8 cellular contexts compared by ENCODE assay signal in genomic region chr10:15088428-15089261, GRCh38. TPM values are rescaled to one million over a fixed set of nuclear protein-coding genes. Genes with fewer than 3 reads are reported as not detected.
DNase-seq lines count a peak whose midpoint lies in the region; ATAC-seq and TF ChIP-seq lines count a peak whose summit lies in the region.

Gene ACBD7, minus strand, starts transcription at chr10:15088776. Its CDS starts 48 bp downstream, at chr10:15088728.

- H3K56ac ChIP-seq in IMR-90 (ENCODE audit: extremely low read depth, insufficient read depth, low read length), result no peak within 1 kb of the TSS

- H3K27ac ChIP-seq in IMR-90 (ENCODE audit: insufficient read depth, low read length), result no peak within 1 kb of the TSS
- no peak within 1 kb of the TSS for H3K27ac ChIP-seq in Panc1 (ENCODE audit: low read length)

- no peak within 1 kb of the TSS for H3K18ac ChIP-seq in IMR-90 (ENCODE audit: low read depth, low read length)

- H3K4me3 ChIP-seq in IMR-90 (ENCODE audit: insufficient read depth, low read depth, low read length), result peak within 1 kb of the TSS; percentile 50
- peak within 1 kb of the TSS; percentile 55 to 59 for H3K4me3 ChIP-seq in Panc1 (ENCODE audit: low read depth in 2 of 2, low read length in 2 of 2)
- peak within 1 kb of the TSS; percentile 54 for H3K4me3 ChIP-seq in fibroblast of mammary gland (ENCODE audit: control insufficient read depth, low read depth, low read length)

- H3K79me1 ChIP-seq in IMR-90 (ENCODE audit: low read depth in 1 of 2, low read length in 2 of 2), result no peaks in the 10 kb centered on the region

- dilution Hi-C loops in IMR-90 (cut with HindIII; ENCODE audit: low sequenced_read_pairs, unreplicated experiment), result no loop called here

- H3K4me1 ChIP-seq in IMR-90 (ENCODE audit: control insufficient read depth, insufficient read depth, low read length), result peaks cover 5% of the 10 kb centered on the region; the same call in 1 of the 2 replicates
- H3K4me1 ChIP-seq in Panc1 (ENCODE audit: control insufficient read depth, insufficient read depth, low read length), result peaks cover 4% of the 10 kb centered on the region; the same call in 1 of the 2 replicates

- TF ChIP-seq POLR2A in IMR-90 (IDR thresholded peaks at IDR 0.05; ENCODE audit: low read depth, low read length), result no peak

- 1% methylated on average over 34 of the region's 63 CpGs; no CpG with 5 or more reads in 1 of the 2 experiments for WGBS in IMR-90 (ENCODE audit: extremely low coverage in 2 of 2, insufficient read length in 1 of 2), 2 experiments

- H3K27me3 ChIP-seq in IMR-90 (ENCODE audit: control insufficient read depth, insufficient read depth, low read length) (no peaks in the 10 kb centered on the region), Panc1 (ENCODE audit: control insufficient read depth, insufficient read depth, low read length) (no peaks in the 10 kb centered on the region)

- no peak for TF ChIP-seq RAD21 in IMR-90 (IDR thresholded peaks at IDR 0.05; ENCODE audit: low read length)

- H3K9ac ChIP-seq in IMR-90 (ENCODE audit: low read depth, low read length), result no peak within 1 kb of the TSS

- CTCF ChIA-PET in IMR-90 (lab: Yijun Ruan, JAX) (no interaction called here), Panc1 (lab: Charles Lee) (no interaction called here)

- H2BK120ac ChIP-seq in IMR-90 (ENCODE audit: low read depth, low read length), result no peak within 1 kb of the TSS

- no peaks in the 10 kb centered on the region for H3K9me3 Mint-ChIP-seq in activated T-cell treated with anti-CD3 and anti-CD28 coated beads, Interleukin-2, amount 50 U/mL, for 72 hours
- H3K9me3 Mint-ChIP-seq in natural killer cell, result no peaks in the 10 kb centered on the region
- H3K9me3 Mint-ChIP-seq in stimulated activated naive B cell treated with anti-CD40 and anti-IgM and Interleukin-4, amounts not matched to agents 10 μg/mL and 1 μg/mL and 100 μg/mL, for 72 hours, result peaks cover 0 to 5% of the 10 kb centered on the region in 2 donors

- intact Hi-C loops in IMR-90 (cut with micrococcal nuclease), result no loop called here
- intact Hi-C loops in Panc1 (cut with micrococcal nuclease; ENCODE audit: unreplicated experiment), result no loop called here
- intact Hi-C loops in natural killer cell (cut with micrococcal nuclease), result loop anchor here (1.0 kb wide), 1 partner anchor 9 kb away; the partner anchor contains the start of gene RPP38

- POLR2A ChIA-PET in IMR-90 (lab: Charles Lee; ENCODE audit: unreplicated experiment), result no interaction called here
- POLR2A ChIA-PET in Panc1 (lab: Charles Lee), result no interaction called here

- H4K5ac ChIP-seq in IMR-90 (ENCODE audit: low read depth, low read length), result no peak within 1 kb of the TSS

- H3K36me3 Mint-ChIP-seq in activated T-cell treated with anti-CD3 and anti-CD28 coated beads, Interleukin-2, amount 50 U/mL, for 72 hours (ENCODE audit: insufficient read depth in 2 of 2), result no peaks in the 10 kb centered on the region
- no peaks in the 10 kb centered on the region for H3K36me3 Mint-ChIP-seq in natural killer cell
- no peaks in the 10 kb centered on the region for H3K36me3 Mint-ChIP-seq in stimulated activated naive B cell treated with anti-CD40 and anti-IgM and Interleukin-4, amounts not matched to agents 10 μg/mL and 1 μg/mL and 100 μg/mL, for 72 hours

- H2BK15ac ChIP-seq in IMR-90 (ENCODE audit: low read depth, low read length), result no peak within 1 kb of the TSS

- H3K4me3 Mint-ChIP-seq in activated T-cell treated with anti-CD3 and anti-CD28 coated beads, Interleukin-2, amount 50 U/mL, for 72 hours, result peak within 1 kb of the TSS; percentile 67 to 82
- peak within 1 kb of the TSS; percentile 80 for H3K4me3 Mint-ChIP-seq in natural killer cell
- H3K4me3 Mint-ChIP-seq in stimulated activated naive B cell treated with anti-CD40 and anti-IgM and Interleukin-4, amounts not matched to agents 10 μg/mL and 1 μg/mL and 100 μg/mL, for 72 hours, result peak within 1 kb of the TSS; percentile 78 to 86

- H2AFZ ChIP-seq in IMR-90 (replicated peaks; ENCODE audit: low read length, poor library complexity), result peak within 1 kb of the TSS; percentile 94

- ATAC-seq in GM21528 (IDR thresholded peaks at IDR 0.05; ENCODE audit: low FRiP score, unreplicated experiment) (peak; percentile 98), IMR-90 (ENCODE audit: low read depth) (peak; percentile 99), Panc1 (peak; percentile 99), natural killer cell (peak; percentile 99)
- ATAC-seq in activated T-cell treated with anti-CD3 and anti-CD28 coated beads, Interleukin-2, amount 50 U/mL, for 72 hours (replicated peaks in 1 of 2), result peak; percentile 99
- ATAC-seq in stimulated activated naive B cell treated with anti-CD40 and anti-IgM and Interleukin-4, amounts not matched to agents 10 μg/mL and 1 μg/mL and 100 μg/mL, for 72 hours (replicated peaks), result peak; percentile 100

- peak within 1 kb of the TSS; percentile 97 for H3K4me2 ChIP-seq in IMR-90 (ENCODE audit: low read depth, low read length)

- no peaks in the 10 kb centered on the region for H3K9me3 ChIP-seq in IMR-90 (ENCODE audit: control insufficient read depth, insufficient read depth, low read length)
- H3K9me3 ChIP-seq in Panc1 (ENCODE audit: control insufficient read depth, insufficient read depth, low read depth, low read length), result no peaks in the 10 kb centered on the region

- H3K36me3 ChIP-seq in IMR-90 (ENCODE audit: control insufficient read depth, insufficient read depth, low read length) (no peaks in the 10 kb centered on the region), Panc1 (ENCODE audit: control insufficient read depth, insufficient read depth, low read length) (no peaks in the 10 kb centered on the region)

- no peak within 1 kb of the TSS for H2AK5ac ChIP-seq in IMR-90 (ENCODE audit: low read depth, low read length)

- TF ChIP-seq CTCF in IMR-90 (conservative IDR thresholded peaks at IDR 0.05; ENCODE audit: low read depth, low read length) (peak; percentile 26; the same call in 1 of the 2 replicates), Panc1 (IDR thresholded peaks at IDR 0.05) (no peak), fibroblast of mammary gland (conservative IDR thresholded peaks at IDR 0.05; ENCODE audit: control insufficient read depth, insufficient read depth, low read depth, low read length) (no peak), natural killer cell (IDR thresholded peaks at IDR 0.05) (peak; percentile 43)

- no peaks in the 10 kb centered on the region for H3K9me1 ChIP-seq in IMR-90 (ENCODE audit: insufficient read depth, low read length)

- no peak within 1 kb of the TSS for H2BK20ac ChIP-seq in IMR-90 (ENCODE audit: low read depth, low read length)

- H4K20me1 ChIP-seq in IMR-90 (ENCODE audit: insufficient read depth, low read length), result no peaks in the 10 kb centered on the region

- H2BK5ac ChIP-seq in IMR-90 (ENCODE audit: low read depth, low read length, poor library complexity, severe bottlenecking), result no peak within 1 kb of the TSS

- DNase-seq in DMS153 (lab: John Stamatoyannopoulos, UW) (peak; percentile 54), IMR-90 (peak; percentile 61), Panc1 (ENCODE audit: low read depth, low spot score) (no peak), fibroblast of mammary gland (ENCODE audit: low read depth) (peak; percentile 56), natural killer cell (peak; percentile 82)
- peak; percentile 88 to 89 for DNase-seq in activated T-cell treated with anti-CD3 and anti-CD28 coated beads, Interleukin-2, amount 50 U/mL, for 72 hours
- peak; percentile 71 for DNase-seq in stimulated activated naive B cell treated with anti-CD40 and anti-IgM and Interleukin-4, amounts not matched to agents 10 μg/mL and 1 μg/mL and 100 μg/mL, for 72 hours

- no peak within 1 kb of the TSS for H4K8ac ChIP-seq in IMR-90 (ENCODE audit: low read depth in 2 of 2, low read length in 2 of 2)

- H3K27ac Mint-ChIP-seq in activated T-cell treated with anti-CD3 and anti-CD28 coated beads, Interleukin-2, amount 50 U/mL, for 72 hours, result no peak within 1 kb of the TSS
- peak within 1 kb of the TSS in 1 of 2 donors; percentile 82 for H3K27ac Mint-ChIP-seq in natural killer cell
- H3K27ac Mint-ChIP-seq in stimulated activated naive B cell treated with anti-CD40 and anti-IgM and Interleukin-4, amounts not matched to agents 10 μg/mL and 1 μg/mL and 100 μg/mL, for 72 hours, result no peak within 1 kb of the TSS

- in situ Hi-C loops in IMR-90 (cut with MboI; ENCODE audit: low sequenced_read_pairs) (loop anchor here (25.0 kb wide), 1 partner anchor 576 kb away; no protein-coding TSS in a partner anchor), Panc1 (cut with HindIII; ENCODE audit: low pct_unique_long_range_greater_than_20kb, low sequenced_read_pairs) (no loop called here)

- no peak within 1 kb of the TSS for H3K23ac ChIP-seq in IMR-90 (ENCODE audit: low read depth, low read length)

- H2AK9ac ChIP-seq in IMR-90 (replicated peaks; ENCODE audit: low read depth, low read length, poor library complexity), result no peak within 1 kb of the TSS

- H3K14ac ChIP-seq in IMR-90 (replicated peaks; ENCODE audit: low read depth, low read length), result no peak within 1 kb of the TSS

- no peaks in the 10 kb centered on the region for H3K27me3 Mint-ChIP-seq in activated T-cell treated with anti-CD3 and anti-CD28 coated beads, Interleukin-2, amount 50 U/mL, for 72 hours (ENCODE audit: low read depth)
- no peaks in the 10 kb centered on the region for H3K27me3 Mint-ChIP-seq in natural killer cell (ENCODE audit: low read depth in 2 of 2)
- H3K27me3 Mint-ChIP-seq in stimulated activated naive B cell treated with anti-CD40 and anti-IgM and Interleukin-4, amounts not matched to agents 10 μg/mL and 1 μg/mL and 100 μg/mL, for 72 hours, result peaks cover 0 to 5% of the 10 kb centered on the region in 2 donors

- no peak within 1 kb of the TSS for H4K91ac ChIP-seq in IMR-90 (ENCODE audit: insufficient read depth, low read depth, low read length)

- H3K4me1 Mint-ChIP-seq in activated T-cell treated with anti-CD3 and anti-CD28 coated beads, Interleukin-2, amount 50 U/mL, for 72 hours (ENCODE audit: low read depth), result no peaks in the 10 kb centered on the region
- peaks cover 0 to 10% of the 10 kb centered on the region in 2 donors for H3K4me1 Mint-ChIP-seq in natural killer cell
- H3K4me1 Mint-ChIP-seq in stimulated activated naive B cell treated with anti-CD40 and anti-IgM and Interleukin-4, amounts not matched to agents 10 μg/mL and 1 μg/mL and 100 μg/mL, for 72 hours, result peaks cover 0 to 3% of the 10 kb centered on the region in 2 donors

- no peak within 1 kb of the TSS for H3K4ac ChIP-seq in IMR-90 (ENCODE audit: low read depth, low read length)

- BruUV-seq in IMR-90 (replicated peaks; lab: Mats Ljungman, UMichigan), result no TSS peak
- BruUV-seq in Panc1 (replicated peaks; lab: Mats Ljungman, UMichigan), result no TSS peak

TF ChIP-seq in IMR-90, 13 proteins besides CTCF, POLR2A, EP300 and RAD21 (continues in another document):
- no peak for TF ChIP-seq CHD1 (IDR thresholded peaks at IDR 0.05; ENCODE audit: low read depth, low read length)

RNA-seq across cellular contexts. Expression of gene ACBD7, which starts in this region (rescaled TPM):
- total RNA-seq in IMR-90 (2012; rRNA removed) (0.54 and 1.1 TPM in 2 replicates), Panc1 (2021; ENCODE audit: unreplicated experiment) (1.8 TPM), natural killer cell (1 to 10 TPM in 1 of 3 donors, under 1 TPM in 1, not detected in 1; 0.48 to 1.8 TPM)
- 0.26 and 0.29 TPM in 2 replicates for polyA plus RNA-seq in IMR-90 (2012; rRNA removed)
- 0.04 and 0.05 TPM in 2 replicates for polyA plus RNA-seq in IMR-90 (2012; cell fraction: cytosol; rRNA removed)
- 0.15 TPM in 1 of 2 replicates, not detected in the other for polyA plus RNA-seq in IMR-90 (2012; cell fraction: nucleus; rRNA removed; ENCODE audit: low replicate concordance)
- 0.56 TPM for polyA plus RNA-seq in Panc1 (2012; ENCODE audit: insufficient read length)
- 1 to 10 TPM; 2.5 to 5.5 TPM for total RNA-seq in activated T-cell treated with anti-CD3 and anti-CD28 coated beads, Interleukin-2, amount 50 U/mL, for 72 hours

Comparison
In these comparisons a context has a peak if more than half of its experiments do, and no peak if none do; other contexts are left out.
1. CTCF ChIP-seq: peak in IMR-90 (single experiment) and natural killer cell (single experiment); none in Panc1 (single experiment) and fibroblast of mammary gland (single experiment).
2. Peak in every context shown above with its lines, with median percentiles within 50 percentile points of each other: ATAC-seq, H3K4me3 ChIP-seq and H3K4me3 Mint-ChIP-seq.